Comparison of ENCODE assay signal across 28 cellular contexts in genomic region chr2:49288902-49289680, GRCh38.
DNase-seq lines count a peak whose midpoint lies in the region; ATAC-seq and TF ChIP-seq lines count a peak whose summit lies in the region.
"Had no signal": no experiment of that assay in that cellular context is flagged by ENCODE, and none has a peak within 500 bp of the region (broad histone marks: within the 10 kb centered on the region; RNA-seq: fewer than 3 reads in every experiment).

No MANE protein-coding gene starts in this region.

- no peak overlapping the region for H3K4me3 ChIP-seq in cardiac fibroblast (replicated peaks in 1 of 2; ENCODE audit: low read depth in 2 of 2, low read length in 2 of 2)
- H3K4me3 ChIP-seq: BLaER1, body of pancreas, PC-9, tibial artery had no signal

- DNase-seq in COLO829 (ENCODE audit: low spot score) (peak; percentile 67), HT1080 (ENCODE audit: low read depth) (peak; percentile 6), cardiac fibroblast (ENCODE audit: low read depth in 2 of 2) (peak; percentile 19 to 45), medulla oblongata (ENCODE audit: extremely low spot score) (peak; percentile 46), AG08395 (ENCODE audit: low spot score) (no peak), HEK293T (ENCODE audit: extremely low spot score) (no peak)
- DNase-seq in activated effector memory CD4-positive, alpha-beta T cell treated with Interleukin-2 at 50 U/mL for 16 hours = no peak
- DNase-seq: activated CD4-positive, alpha-beta T cell treated with anti-CD3 and anti-CD28 coated beads, Interleukin-2, amount 50 U/mL, for 1 hour; body of pancreas; Caco-2; DMS79; glutamatergic neuron; HCEC 1CT; IMR-90; left colon; naive thymus-derived CD4-positive, alpha-beta T cell; NCI-H1105 treated with DMSO at 0.1 percent for 48 hours; NCI-H2081; PC-9; SHP77 treated with DMSO at 0.1 percent for 48 hours; stimulated activated CD4-positive, alpha-beta T cell treated with anti-CD3 and anti-CD28 coated beads, Interleukin-4, amount 100 ng/mL, for 4 hours; stimulated activated naive CD4-positive, alpha-beta T cell; SW 1271; T1000; tibial artery had no signal

- CTCF ChIA-PET in HEK293T (lab: Yijun Ruan, JAX) = no interaction called here

- ATAC-seq in GM21825 (IDR thresholded peaks at IDR 0.05; ENCODE audit: unreplicated experiment) = no peak
- ATAC-seq: body of pancreas; naive thymus-derived CD4-positive, alpha-beta T cell; WTC11 had no signal

- no peak for TF ChIP-seq CTCF in cardiac fibroblast (IDR thresholded peaks at IDR 0.05; ENCODE audit: low read depth, low read length)

- POLR2A ChIA-PET in HEK293T (lab: Yijun Ruan, JAX) = no interaction called here

TF ChIP-seq in HEK293T, 16 proteins besides CTCF, POLR2A, EP300 and RAD21:
- TF ChIP-seq ELF4 (IDR thresholded peaks at IDR 0.05) (no peak), HDGF (IDR thresholded peaks at IDR 0.05; ENCODE audit: borderline replicate concordance) (no peak), TARDBP (IDR thresholded peaks at IDR 0.05) (no peak), SUZ12 (IDR thresholded peaks at IDR 0.05) (no peak), SP1 (IDR thresholded peaks at IDR 0.05) (no peak), FOXM1 (IDR thresholded peaks at IDR 0.05; ENCODE audit: borderline replicate concordance) (no peak), FOXA1 (IDR thresholded peaks at IDR 0.05) (no peak)

Comparison
In these comparisons a context has a peak if more than half of its experiments do, and no peak if none do; other contexts are left out.
1. DNase-seq: peak in COLO829 (single experiment), HT1080 (single experiment), cardiac fibroblast (2 of 2) and medulla oblongata (single experiment); none in AG08395 (single experiment), HEK293T (single experiment) and activated effector memory CD4-positive, alpha-beta T cell treated with Interleukin-2 at 50 U/mL for 16 hours (single experiment).